In genomic region chr10:118214751-118215150, GRCh38 we compare ENCODE assay signal across 22 cellular contexts.
"Had no signal": no experiment of that assay in that cellular context is flagged by ENCODE, and none has a peak within 500 bp of the region (broad histone marks: within the 10 kb centered on the region; RNA-seq: fewer than 3 reads in every experiment).

No MANE protein-coding gene starts in this region.

- H3K27ac ChIP-seq: VCaP had no signal

- FAIRE-seq: astrocyte, RCC 7860 had no signal

- DNase-seq: activated CD4-positive, alpha-beta memory T cell treated with anti-CD3 and anti-CD28 coated beads for 36 hours; activated CD4-positive, alpha-beta T cell treated with anti-CD3 and anti-CD28 coated beads, Interleukin-2, amount 10 ng/mL, durations not matched to agents 7 days and 5 days; activated CD4-positive, CD25-positive, alpha-beta regulatory T cell; activated gamma-delta T cell; activated naive CD4-positive, alpha-beta T cell treated with anti-CD3 and anti-CD28 coated beads for 36 hours; activated T-cell treated with anti-CD3 and anti-CD28 coated beads for 4 hours; activated T-cell treated with anti-CD3 and anti-CD28 coated beads, Interleukin-2, amount 50 U/mL, for 48 hours; amygdala; KG1; MV-4-11; NCI-H1092 treated with DMSO at 0.1 percent for 48 hours; NCI-H1417 treated with DMSO at 0.1 percent for 48 hours; NCI-H1694 treated with DMSO at 0.1 percent for 48 hours; NCI-H2029 treated with DMSO at 0.1 percent for 48 hours; NCI-H446; NCI-H524; PC-3; SIG-M5; T-cell had no signal
